In the genomic region with DNA sequence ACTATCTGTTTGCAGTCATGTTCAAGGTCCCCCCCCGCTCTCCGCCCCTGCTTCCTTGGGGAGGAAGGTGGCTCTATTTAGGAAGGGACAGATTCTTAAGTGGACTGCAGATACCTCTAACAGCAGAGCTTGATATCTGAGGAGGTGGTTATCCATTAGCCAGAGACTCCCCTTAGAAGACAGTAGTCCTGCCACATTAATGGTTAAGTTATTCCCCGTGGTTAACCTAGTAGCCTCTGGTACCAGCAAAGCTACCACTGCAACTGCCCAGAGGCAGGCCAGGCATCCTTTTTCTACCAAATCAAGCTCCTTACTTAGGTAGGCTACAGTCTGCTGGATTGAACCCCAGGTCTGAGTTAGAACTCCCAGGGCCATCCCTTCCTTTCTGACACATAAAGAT, we compare ENCODE assay signal across 22 cellular contexts.
DNase-seq lines count a peak whose midpoint lies in the region; ATAC-seq lines count a peak whose summit lies in the region.
"Had no signal": no experiment of that assay in that cellular context is flagged by ENCODE, and none has a peak within 500 bp of the region (broad histone marks: within the 10 kb centered on the region; RNA-seq: fewer than 3 reads in every experiment).

No MANE protein-coding gene starts in this region.

- no peak for DNase-seq in mesenteric fat pad (ENCODE audit: low spot score)
- no peak for DNase-seq in NCI-H2029 (lab: John Stamatoyannopoulos, UW)
- DNase-seq: activated CD4-positive, alpha-beta memory T cell treated with anti-CD3 and anti-CD28 coated beads, Interleukin-2, amount 10 ng/mL, durations not matched to agents 7 days and 5 days; activated CD4-positive, alpha-beta T cell treated with anti-CD3 and anti-CD28 coated beads for 1 hour; amygdala; DMS79 treated with DMSO at 0.1 percent for 48 hours; H7; mesenchymal stem cell; NCI-H1436; NCI-H446; NCI-H774; psoas muscle; SJCRH30; stimulated activated CD4-positive, alpha-beta T cell treated with anti-CD3 and anti-CD28 coated beads, Interleukin-15, amount 100 ng/mL, for 24 hours; stimulated activated naive B cell treated with anti-CD40 and anti-IgM and Interleukin-4, amounts not matched to agents 10 μg/mL and 1 μg/mL and 100 μg/mL, for 72 hours; upper lobe of right lung had no signal

- ATAC-seq in GM18909 (IDR thresholded peaks at IDR 0.05; ENCODE audit: poor library complexity, unreplicated experiment) = peak; percentile 88
- peak; percentile 51 for ATAC-seq in GM21786 (IDR thresholded peaks at IDR 0.05; ENCODE audit: unreplicated experiment)
- peak; percentile 51 for ATAC-seq in HG03175 (IDR thresholded peaks at IDR 0.05; ENCODE audit: unreplicated experiment)
- ATAC-seq in GM21447 (IDR thresholded peaks at IDR 0.05; ENCODE audit: unreplicated experiment) = no peak
- ATAC-seq in GM18517 (IDR thresholded peaks at IDR 0.05; ENCODE audit: unreplicated experiment) = no peak
- ATAC-seq: left lobe of liver; psoas muscle; stimulated activated naive B cell treated with anti-CD40 and anti-IgM and Interleukin-4, amounts not matched to agents 10 μg/mL and 1 μg/mL and 100 μg/mL, for 72 hours; upper lobe of right lung had no signal

Comparison
In these comparisons a context has a peak if more than half of its experiments do, and no peak if none do; other contexts are left out.
1. ATAC-seq: peak in GM18909 (single experiment), GM21786 (single experiment) and HG03175 (single experiment); none in GM21447 (single experiment) and GM18517 (single experiment).